1 cellular context compared by ENCODE assay signal in genomic region chr9:121363586-121363961, GRCh38.
TF ChIP-seq lines count a peak whose summit lies in the region.

No MANE protein-coding gene starts in this region.

TF ChIP-seq in GM23338, 12 proteins besides CTCF, POLR2A, EP300 and RAD21 (continued from another document):
- TF ChIP-seq ZNF462 (CRISPR knock-in tag; IDR thresholded peaks at IDR 0.05), result no peak
